ENCODE assay signal across 10 cellular contexts in genomic region chr10:15824498-15824897, GRCh38. TPM values are rescaled to one million over a fixed set of nuclear protein-coding genes. Genes with fewer than 3 reads are reported as not detected.
DNase-seq lines count a peak whose midpoint lies in the region; TF ChIP-seq lines count a peak whose summit lies in the region.
"Had no signal": no experiment of that assay in that cellular context is flagged by ENCODE, and none has a peak within 500 bp of the region (broad histone marks: within the 10 kb centered on the region; RNA-seq: fewer than 3 reads in every experiment).

No MANE protein-coding gene starts in this region.

- H3K9me3 ChIP-seq in esophagus squamous epithelium = no peaks in the 10 kb centered on the region
- no peaks in the 10 kb centered on the region for H3K9me3 ChIP-seq in spleen

- H3K27me3 ChIP-seq in esophagus squamous epithelium (no peaks in the 10 kb centered on the region), spleen (replicated peaks in 1 of 7) (no peaks in the 10 kb centered on the region)

- H3K36me3 ChIP-seq in esophagus squamous epithelium (peaks cover 0 to 68% (median 0%) of the 10 kb centered on the region in 3 donors), spleen (peaks cover 0 to 91% (median 27%) of the 10 kb centered on the region in 6 donors)

- H3K4me1 ChIP-seq in esophagus squamous epithelium (no peaks in the 10 kb centered on the region), spleen (no peaks in the 10 kb centered on the region)

- TF ChIP-seq POLR2A in esophagus squamous epithelium (IDR thresholded peaks at IDR 0.05) (no peak), spleen (IDR thresholded peaks at IDR 0.05) (no peak)

- TF ChIP-seq CTCF in esophagus squamous epithelium (IDR thresholded peaks at IDR 0.05) (peak in 5 of 6 experiments; percentile 17 to 57 (median 52)), spleen (IDR thresholded peaks at IDR 0.05 in 8 of 11, conservative IDR thresholded peaks at IDR 0.05 in 3 of 11) (peak in 8 of 11 experiments; percentile 11 to 66 (median 46))

- DNase-seq in NCI-H82 (lab: John Stamatoyannopoulos, UW) = peak; percentile 1
- no peak for DNase-seq in NCI-H82 treated with DMSO at 0.1 percent for 48 hours (lab: John Stamatoyannopoulos, UW; ENCODE audit: unreplicated experiment)
- peak; percentile 16 for DNase-seq in NCI-H1694 treated with DMSO at 0.1 percent for 48 hours (lab: John Stamatoyannopoulos, UW)
- no peak for DNase-seq in esophagus squamous epithelium (lab: John Stamatoyannopoulos, UW)
- DNase-seq in spleen = no peak
- DNase-seq in retina = no peak
- no peak for DNase-seq in activated CD8-positive, alpha-beta memory T cell treated with anti-CD3 and anti-CD28 coated beads for 24 hours
- no peak for DNase-seq in iPS-NIHi7 (ENCODE audit: extremely low spot score)
- DNase-seq: DMS79 treated with DMSO at 0.1 percent for 48 hours had no signal

- WGBS in esophagus squamous epithelium, 2 donors = 69 to 74% methylated on average over 1 of the region's 1 CpG
- 83 to 96% (median 88%) methylated on average over 1 of the region's 1 CpG for WGBS in spleen, 5 donors

- H3K27ac ChIP-seq in esophagus squamous epithelium (no peak overlapping the region), spleen (no peak overlapping the region)
- H3K27ac ChIP-seq: HL-60 had no signal

- intact Hi-C loops in esophagus squamous epithelium (cut with DNase I) (no loop called here), spleen (cut with DNase I; ENCODE audit: low total_unique reads) (no loop called here)

- H3K4me3 ChIP-seq in esophagus squamous epithelium (no peak overlapping the region), spleen (no peak overlapping the region)

RNA-seq across cellular contexts. Expression of gene MINDY3, which starts 35.8 kb away (rescaled TPM):
- total RNA-seq in esophagus squamous epithelium = 10 to 100 TPM in 3 of 4 donors, 1 to 10 TPM in 1; 9.5 to 25.0 (median 17.5) TPM
- 10 to 100 TPM; 26.3 to 35.0 (median 32.3) TPM for total RNA-seq in spleen
- 10 to 100 TPM; 16.1 to 19.6 (median 16.5) TPM for polyA plus RNA-seq in spleen

Comparison
In these comparisons a context has a peak if more than half of its experiments do, and no peak if none do; other contexts are left out.
1. DNase-seq: peak in NCI-H82 (single experiment) and NCI-H1694 treated with DMSO at 0.1 percent for 48 hours (single experiment); none in NCI-H82 treated with DMSO at 0.1 percent for 48 hours (single experiment), esophagus squamous epithelium (single experiment), spleen (single experiment), retina (single experiment), activated CD8-positive, alpha-beta memory T cell treated with anti-CD3 and anti-CD28 coated beads for 24 hours (single experiment) and iPS-NIHi7 (single experiment).